ENCODE assay signal across 8 cellular contexts in the genomic region with DNA sequence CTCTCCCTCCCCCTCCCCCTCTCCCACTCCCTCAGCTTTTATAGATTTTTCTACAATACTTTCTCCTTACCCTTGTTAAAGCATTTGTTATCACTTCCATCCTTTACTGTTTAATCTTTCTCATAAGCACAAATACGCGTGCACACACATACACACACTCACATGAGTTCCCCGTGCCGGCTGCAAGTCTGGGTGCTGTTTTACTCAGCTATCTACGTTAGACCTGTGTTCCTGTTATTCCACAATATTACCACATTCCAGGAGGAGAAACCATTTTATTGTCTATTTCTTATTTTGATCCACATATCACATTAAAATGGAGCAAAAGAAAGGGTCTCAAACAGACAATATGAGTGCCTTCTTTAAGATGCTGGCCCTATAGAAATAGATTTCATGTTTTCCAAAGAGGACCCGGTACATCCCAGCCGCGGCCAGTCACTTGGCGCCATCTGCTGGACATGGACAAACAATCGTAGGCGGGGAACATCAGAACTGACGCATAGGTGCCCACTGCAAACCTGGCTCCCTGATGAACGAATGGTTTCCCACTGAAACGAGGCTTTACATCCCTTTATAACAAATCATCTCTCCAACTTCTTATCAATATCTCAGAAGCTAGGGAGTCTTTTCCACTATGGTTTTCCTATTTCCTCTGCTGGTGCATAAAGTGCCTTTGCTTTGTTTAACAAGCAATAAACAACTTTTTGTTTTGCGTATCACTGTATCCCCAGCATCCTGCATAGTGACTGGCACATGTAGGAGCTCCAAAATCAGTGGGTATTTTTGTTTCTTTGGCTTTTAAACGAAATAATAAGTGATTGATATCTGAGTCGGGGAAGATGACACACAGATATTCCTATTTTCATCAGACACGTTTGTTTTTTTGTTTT. TPM values are rescaled to one million over a fixed set of nuclear protein-coding genes. Genes with fewer than 3 reads are reported as not detected.
A peak's percentile ranks its signal among the peaks of the same experiment; 100 is the strongest.
DNase-seq lines count a peak whose midpoint lies in the region; ATAC-seq lines count a peak whose summit lies in the region.

No MANE protein-coding gene starts in this region.

- WGBS in GM23248 (ENCODE audit: low coverage in 1 of 2, low lambda C conversion rate in 2 of 2, missing lambda C conversion rate in 2 of 2), 2 experiments: 18 to 19% methylated on average over 18 of the region's 18 CpGs

- H3K27me3 Mint-ChIP-seq in memory B cell: peaks cover 12% of the 10 kb centered on the region

- ATAC-seq in memory B cell (ENCODE audit: low read depth) (peak; percentile 70), HG03139 (IDR thresholded peaks at IDR 0.05; ENCODE audit: unreplicated experiment) (no peak)

- H3K9me3 Mint-ChIP-seq in memory B cell: peaks cover 8% of the 10 kb centered on the region

- no peak overlapping the region for H3K9ac ChIP-seq in GM23248

- peaks cover 4% of the 10 kb centered on the region for H3K36me3 Mint-ChIP-seq in memory B cell

- H3K4me3 ChIP-seq in GM23248: no peak overlapping the region

- H3K9me3 ChIP-seq in GM23248 (ENCODE audit: low read depth): no peaks in the 10 kb centered on the region

- H3K27ac ChIP-seq in GM23248: no peak overlapping the region

- no peaks in the 10 kb centered on the region for H3K9me2 ChIP-seq in GM23248 (ENCODE audit: insufficient read depth)

- no peaks in the 10 kb centered on the region for H4K20me1 ChIP-seq in GM23248 (ENCODE audit: insufficient read depth)

- H3F3A ChIP-seq in GM23248 (ENCODE audit: insufficient read depth): no peaks in the 10 kb centered on the region

- no peak overlapping the region for H3K27ac Mint-ChIP-seq in memory B cell

- H3K27me3 ChIP-seq in GM23248 (replicated peaks; ENCODE audit: insufficient read depth): peaks cover 12% of the 10 kb centered on the region; the same call in 1 of the 2 replicates

- H3K4me3 Mint-ChIP-seq in memory B cell: no peak overlapping the region

- H3K36me3 ChIP-seq in GM23248 (ENCODE audit: low read depth): no peaks in the 10 kb centered on the region

- H2AFZ ChIP-seq in GM23248: no peak overlapping the region

- in situ Hi-C loops in GM23248 (cut with MboI): loop anchor here (25.0 kb wide), 1 partner anchor 813 kb away; no protein-coding TSS in a partner anchor

- peak; percentile 43 to 49 for DNase-seq in AML-193 (lab: John Stamatoyannopoulos, UW)
- peak; percentile 83 for DNase-seq in GM23248
- peak; percentile 63 for DNase-seq in NCI-H345 (lab: John Stamatoyannopoulos, UW)
- peak; percentile 76 for DNase-seq in activated CD4-positive, alpha-beta T cell treated with anti-CD3 and anti-CD28 coated beads for 48 hours
- DNase-seq in effector CD4-positive, alpha-beta T cell: peak; percentile 14
- peak; percentile 26 to 36 for DNase-seq in memory B cell (ENCODE audit: low spot score in 2 of 2)
- DNase-seq in stimulated activated CD8-positive, alpha-beta memory T cell treated with anti-CD3 and anti-CD28 coated beads, Interleukin-4, amount 100 ng/mL, for 24 hours (ENCODE audit: low read depth): peak; percentile 37

- H3K4me1 ChIP-seq in GM23248 (ENCODE audit: insufficient read depth): no peaks in the 10 kb centered on the region

- no peaks in the 10 kb centered on the region for H3K4me1 Mint-ChIP-seq in memory B cell

- H3K79me2 ChIP-seq in GM23248 (ENCODE audit: insufficient read depth): no peaks in the 10 kb centered on the region

- no peak overlapping the region for H3K4me2 ChIP-seq in GM23248 (ENCODE audit: unreplicated experiment)

RNA-seq across cellular contexts. Expression of gene OPTN, which starts 25.2 kb away (rescaled TPM):
- total RNA-seq in GM23248 (2014; rRNA removed; shearing (Covaris generic)): 41.2 and 50.6 TPM in 2 replicates
- 109 and 116 TPM in 2 replicates for polyA plus RNA-seq in GM23248 (2016; fragmentation: Nextera tagmentation; extraction: Ambion mirVana)

Comparison
In these comparisons a context has a peak if more than half of its experiments do, and no peak if none do; other contexts are left out.
1. DNase-seq: peak in every context shown above with its lines; median percentile 83 in GM23248; 76 in activated CD4-positive, alpha-beta T cell treated with anti-CD3 and anti-CD28 coated beads for 48 hours; 63 in NCI-H345; 46 in AML-193; 37 in stimulated activated CD8-positive, alpha-beta memory T cell treated with anti-CD3 and anti-CD28 coated beads, Interleukin-4, amount 100 ng/mL, for 24 hours; 31 in memory B cell; 14 in effector CD4-positive, alpha-beta T cell.